In genomic region chr15:75823860-75824613, GRCh38 we compare ENCODE assay signal across 22 cellular contexts. TPM values are rescaled to one million over a fixed set of nuclear protein-coding genes. Genes with fewer than 3 reads are reported as not detected.
DNase-seq lines count a peak whose midpoint lies in the region; ATAC-seq, FAIRE-seq and TF ChIP-seq lines count a peak whose summit lies in the region.
"Had no signal": no experiment of that assay in that cellular context is flagged by ENCODE, and none has a peak within 500 bp of the region (broad histone marks: within the 10 kb centered on the region; RNA-seq: fewer than 3 reads in every experiment).

No MANE protein-coding gene starts in this region.

- H4K8ac ChIP-seq in H9 (replicated peaks; ENCODE audit: insufficient read length, low read depth, low read length) (no peak overlapping the region), neuronal stem cell (ENCODE audit: low read depth, low read length) (peak overlapping the region; percentile 29)

- H3K23ac ChIP-seq in H9 (ENCODE audit: insufficient read length, low read depth, low read length) = no peak overlapping the region
- H3K23ac ChIP-seq in neuronal stem cell (ENCODE audit: low read depth, low read length, poor library complexity) = no peak overlapping the region

- FAIRE-seq in K562 (lab: Jason Lieb, UNC) = no peak

- WGBS in H9 (ENCODE audit: extremely low coverage, insufficient read length, low lambda C conversion rate) = no CpG with 5 or more reads among the region's 7 CpGs
- 46% methylated on average over 7 of the region's 7 CpGs for WGBS in K562 (ENCODE audit: insufficient coverage, low coverage, missing lambda C conversion rate)
- no CpG with 5 or more reads among the region's 7 CpGs for WGBS in neuronal stem cell (ENCODE audit: extremely low coverage in 2 of 2, insufficient read length in 2 of 2, insufficient replicate concordance in 1 of 2), 2 donors
- WGBS in thyroid gland, 2 donors = 56 to 63% methylated on average over 7 of the region's 7 CpGs

- no peaks in the 10 kb centered on the region for H3K9me3 ChIP-seq in H9 (ENCODE audit: control insufficient read depth, low read depth, low read length)
- H3K9me3 ChIP-seq in K562 (replicated peaks; ENCODE audit: control insufficient read depth, insufficient read depth, low read depth, low read length) = no peaks in the 10 kb centered on the region
- H3K9me3 ChIP-seq in neuronal stem cell (replicated peaks in 1 of 2; ENCODE audit: control insufficient read depth in 2 of 2, insufficient read depth in 1 of 2, low read depth in 1 of 2, low read length in 2 of 2) = no peaks in the 10 kb centered on the region
- no peaks in the 10 kb centered on the region for H3K9me3 ChIP-seq in thyroid gland
- H3K9me3 ChIP-seq: heart right ventricle, left lung, prostate gland, stomach had no signal

- H2BK20ac ChIP-seq in H9 (ENCODE audit: low read depth, low read length, poor library complexity, severe bottlenecking) = no peak overlapping the region

- in situ Hi-C loops in K562 (cut with MboI) = no loop called here

- H3K27me3 ChIP-seq in H9 (ENCODE audit: insufficient read depth, low read length) (no peaks in the 10 kb centered on the region; the same call in 1 of the 2 replicates), K562 (ENCODE audit: control insufficient read depth in 2 of 2, insufficient read depth in 2 of 2, low read length in 2 of 2) (no peaks in the 10 kb centered on the region), neuronal stem cell (ENCODE audit: control insufficient read depth in 3 of 3, insufficient read depth in 3 of 3, low read depth in 1 of 3, low read length in 3 of 3) (no peaks in the 10 kb centered on the region), thyroid gland (no peaks in the 10 kb centered on the region)
- H3K27me3 ChIP-seq: left lung, stomach had no signal

- H3K27ac ChIP-seq in H9 (ENCODE audit: insufficient read length, low read depth, low read length) (no peak overlapping the region), K562 (ENCODE audit: extremely low read depth, low read depth, low read length) (no peak overlapping the region), neuronal stem cell (replicated peaks; ENCODE audit: low read length) (peak overlapping the region; percentile 42), thyroid gland (no peak overlapping the region)
- H3K27ac ChIP-seq: heart right ventricle, left lung, prostate gland, stomach had no signal

- POLR2A ChIA-PET in K562 (lab: Yijun Ruan, JAX) (interaction anchor here (1.2 to 4.3 kb wide), 2 partner anchors 14 to 18 kb away, joined by 3 to 20 read pairs; partner anchors contain the start of gene UBE2Q2), GM10248 (lab: Yijun Ruan, JAX) (no interaction called here)

- H2BK12ac ChIP-seq in H9 (ENCODE audit: insufficient read length, low read depth, low read length) (no peak overlapping the region), neuronal stem cell (ENCODE audit: low read length) (no peak overlapping the region)

- no peaks in the 10 kb centered on the region for H3K27me3 Mint-ChIP-seq in H9 (ENCODE audit: low read depth)

- TF ChIP-seq POLR2A in K562 (conservative IDR thresholded peaks at IDR 0.05) (no peak), thyroid gland (IDR thresholded peaks at IDR 0.05) (no peak)

- no peak for TF ChIP-seq EP300 in K562 (IDR thresholded peaks at IDR 0.05; ENCODE audit: low read length)

- H3K18ac ChIP-seq in H9 (ENCODE audit: insufficient read length, low read depth, low read length) (peak overlapping the region; percentile 77), neuronal stem cell (ENCODE audit: low read length) (peak overlapping the region; percentile 89)

- peak overlapping the region; percentile 26 for H3K4me2 ChIP-seq in H9 (ENCODE audit: insufficient read depth, insufficient read length, low read length)
- no peak overlapping the region for H3K4me2 ChIP-seq in K562 (ENCODE audit: insufficient read depth, low read length)
- H3K4me2 ChIP-seq in neuronal stem cell (ENCODE audit: insufficient read depth, low read length, poor library complexity, severe bottlenecking) = no peak overlapping the region

- no peaks in the 10 kb centered on the region for H3K36me3 ChIP-seq in K562 (ENCODE audit: control insufficient read depth, insufficient read depth, low read length)
- H3K36me3 ChIP-seq in neuronal stem cell (replicated peaks in 1 of 2; ENCODE audit: control insufficient read depth in 2 of 2, insufficient read depth in 2 of 2, low read length in 2 of 2) = no peaks in the 10 kb centered on the region
- no peaks in the 10 kb centered on the region for H3K36me3 ChIP-seq in thyroid gland
- H3K36me3 ChIP-seq: heart right ventricle, left lung, prostate gland, stomach had no signal

- H3K4me1 ChIP-seq in H9 (ENCODE audit: insufficient read depth, low read length) (peaks cover 11% of the 10 kb centered on the region; the same call in 1 of the 2 replicates), K562 (replicated peaks in 1 of 2; ENCODE audit: control insufficient read depth in 2 of 2, insufficient read depth in 2 of 2, low read length in 2 of 2) (peaks cover 4 to 17% of the 10 kb centered on the region in 2 experiments; a peak in 4 of 5 replicates), neuronal stem cell (ENCODE audit: control insufficient read depth in 2 of 2, insufficient read depth in 1 of 2, low read depth in 1 of 2, low read length in 2 of 2) (peaks cover 14 to 16% of the 10 kb centered on the region in 2 donors), thyroid gland (no peaks in the 10 kb centered on the region)
- H3K4me1 ChIP-seq: heart right ventricle, left lung, prostate gland, stomach had no signal

- no peak for ATAC-seq in K562
- ATAC-seq in HG03095 (IDR thresholded peaks at IDR 0.05; ENCODE audit: unreplicated experiment) = no peak
- ATAC-seq: activated CD8-positive, alpha-beta memory T cell treated with anti-CD3 and anti-CD28 coated beads, Interleukin-2, amount 10 ng/mL, durations not matched to agents 7 days and 5 days; heart right ventricle; left lung had no signal

- H2AFZ ChIP-seq in H9 (ENCODE audit: low read length) (peak overlapping the region; percentile 35), K562 (ENCODE audit: low read depth, low read length) (peak overlapping the region; percentile 71), neuronal stem cell (ENCODE audit: low read length) (peak overlapping the region; percentile 90)

- no peak for TF ChIP-seq RAD21 in K562 (CRISPR knock-in tag; conservative IDR thresholded peaks at IDR 0.05 in 1 of 2, IDR thresholded peaks at IDR 0.05 in 1 of 2)

- H3K79me2 ChIP-seq in H9 (ENCODE audit: insufficient read depth, low read length) (no peaks in the 10 kb centered on the region), K562 (ENCODE audit: control insufficient read depth, insufficient read depth, low read length) (no peaks in the 10 kb centered on the region)

- no peak overlapping the region for H2AK5ac ChIP-seq in H9 (ENCODE audit: insufficient read length, low read length)
- H2AK5ac ChIP-seq in neuronal stem cell (ENCODE audit: low read depth, low read length) = no peak overlapping the region

- H4K5ac ChIP-seq in H9 (ENCODE audit: insufficient read length, low read depth, low read length) = peak overlapping the region; percentile 31

- peaks cover 21 to 27% of the 10 kb centered on the region in 2 experiments for H3K4me1 Mint-ChIP-seq in H9

- H4K20me1 ChIP-seq in H9 (ENCODE audit: control insufficient read depth, insufficient read depth, insufficient read length) (no peaks in the 10 kb centered on the region), K562 (replicated peaks; ENCODE audit: control insufficient read depth, insufficient read depth, low read length) (no peaks in the 10 kb centered on the region)

- H2BK5ac ChIP-seq in H9 (ENCODE audit: insufficient read length, low read length) = no peak overlapping the region
- no peak overlapping the region for H2BK5ac ChIP-seq in neuronal stem cell (ENCODE audit: low read length)

- no TSS peak for BruUV-seq in K562 (replicated peaks; lab: Mats Ljungman, UMichigan)

- H3K14ac ChIP-seq in H9 (ENCODE audit: insufficient read depth, low read length) (peak overlapping the region; percentile 86; the same call in 1 of the 2 replicates), neuronal stem cell (ENCODE audit: low read length) (no peak overlapping the region)

- CTCF ChIA-PET in K562 (lab: Yijun Ruan, JAX; ENCODE audit: low intra/inter-chr PET ratio) = no interaction called here
- CTCF ChIA-PET in GM10248 (lab: Yijun Ruan, JAX) = interaction anchor here (1.0 to 5.0 kb wide), 3 partner anchors 10 to 22 kb away, joined by 3 to 26 read pairs (median 13); partner anchors contain the start of gene UBE2Q2

- H3K9ac ChIP-seq in H9 (ENCODE audit: extremely low read depth, insufficient read length, low read length) (no peak overlapping the region), K562 (ENCODE audit: insufficient read depth in 1 of 2, low read depth in 2 of 2, low read length in 2 of 2) (no peak overlapping the region), neuronal stem cell (ENCODE audit: low read depth, low read length, poor library complexity) (no peak overlapping the region)

- H2BK120ac ChIP-seq in H9 (ENCODE audit: low read depth, low read length, poor library complexity, severe bottlenecking) (no peak overlapping the region), neuronal stem cell (ENCODE audit: low read depth, low read length) (peak overlapping the region; percentile 76)

- H4K91ac ChIP-seq in H9 (ENCODE audit: insufficient read length, low read depth, low read length) = no peak overlapping the region
- H4K91ac ChIP-seq in neuronal stem cell (ENCODE audit: low read depth, low read length, poor library complexity) = peak overlapping the region; percentile 0

- peak overlapping the region; percentile 23 to 89 (median 85); a peak in 6 of 7 replicates for H3K27ac Mint-ChIP-seq in H9
- H3K27ac Mint-ChIP-seq: activated CD8-positive, alpha-beta memory T cell treated with anti-CD3 and anti-CD28 coated beads, Interleukin-2, amount 10 ng/mL, durations not matched to agents 7 days and 5 days; T-helper 2 cell treated with Interferon-gamma antibody and Interleukin-4, amounts not matched to agents 5 μg/mL and 100 μg/mL, for 36 hours had no signal

- H3K36me3 Mint-ChIP-seq in H9 (ENCODE audit: insufficient read depth in 1 of 3, low read depth in 3 of 3) = no peaks in the 10 kb centered on the region
- H3K36me3 Mint-ChIP-seq: activated CD8-positive, alpha-beta memory T cell treated with anti-CD3 and anti-CD28 coated beads, Interleukin-2, amount 10 ng/mL, durations not matched to agents 7 days and 5 days had no signal

- no peak for TF ChIP-seq CTCF in H9 (conservative IDR thresholded peaks at IDR 0.05)
- no peak for TF ChIP-seq CTCF in K562 (IDR thresholded peaks at IDR 0.05 in 2 of 3, conservative IDR thresholded peaks at IDR 0.05 in 1 of 3; ENCODE audit: insufficient read depth in 2 of 3, low read depth in 1 of 3, low read length in 3 of 3)
- TF ChIP-seq CTCF in thyroid gland (IDR thresholded peaks at IDR 0.05) = no peak
- TF ChIP-seq CTCF in GM10248 (IDR thresholded peaks at IDR 0.05; ENCODE audit: control extremely low read depth, extremely low read depth, low read depth, missing control alignments) = no peak

- H3K4me3 ChIP-seq in K562 = no peak overlapping the region
- H3K4me3 ChIP-seq in neuronal stem cell (ENCODE audit: low read length in 2 of 2) = peak overlapping the region in 1 of 2 donors; percentile 23
- no peak overlapping the region for H3K4me3 ChIP-seq in thyroid gland (replicated peaks in 1 of 3)
- H3K4me3 ChIP-seq: heart right ventricle, left lung, prostate gland, stomach had no signal

- H2BK15ac ChIP-seq in H9 (ENCODE audit: low read depth, low read length) (no peak overlapping the region), neuronal stem cell (ENCODE audit: low read length) (no peak overlapping the region)

- peak overlapping the region; percentile 1 to 41; a peak in 4 of 5 replicates for H3K4me3 Mint-ChIP-seq in H9
- H3K4me3 Mint-ChIP-seq: activated CD8-positive, alpha-beta memory T cell treated with anti-CD3 and anti-CD28 coated beads, Interleukin-2, amount 10 ng/mL, durations not matched to agents 7 days and 5 days; T-helper 2 cell treated with Interferon-gamma antibody and Interleukin-4, amounts not matched to agents 5 μg/mL and 100 μg/mL, for 36 hours had no signal

- H3K4ac ChIP-seq in H9 (ENCODE audit: low read depth, low read length) (no peak overlapping the region; the same call in 1 of the 2 replicates), neuronal stem cell (ENCODE audit: low read length) (no peak overlapping the region)

- intact Hi-C loops in K562 (cut with micrococcal nuclease) (no loop called here), thyroid gland (cut with DNase I) (no loop called here)

- peak overlapping the region; percentile 22 for H3T11ph ChIP-seq in H9 (ENCODE audit: low read length)

- no peaks in the 10 kb centered on the region for H3K9me3 Mint-ChIP-seq in H9
- H3K9me3 Mint-ChIP-seq: T-helper 2 cell treated with Interferon-gamma antibody and Interleukin-4, amounts not matched to agents 5 μg/mL and 100 μg/mL, for 36 hours had no signal

- no peaks in the 10 kb centered on the region for H3K9me1 ChIP-seq in K562 (ENCODE audit: control insufficient read depth, insufficient read depth, low read length)

- H3K79me1 ChIP-seq in H9 (ENCODE audit: insufficient read depth, low read depth, low read length, poor library complexity, severe bottlenecking) = no peaks in the 10 kb centered on the region
- H3K79me1 ChIP-seq in neuronal stem cell (ENCODE audit: low read depth, low read length) = no peaks in the 10 kb centered on the region

- no peaks in the 10 kb centered on the region for H3K23me2 ChIP-seq in H9 (ENCODE audit: insufficient read length, low read depth, low read length, poor library complexity, severe bottlenecking)

- DNase-seq in H9 (peak; percentile 86), K562 (ENCODE audit: extremely low read depth in 1 of 4, low spot score in 3 of 4) (peak in 1 of 4 experiments; percentile 20), iPS DF 19.7 (ENCODE audit: low read depth, low spot score) (peak; percentile 84), neuronal stem cell (ENCODE audit: low spot score) (peak; percentile 64), OCI-M1 (lab: John Stamatoyannopoulos, UW) (no peak), thyroid gland (no peak), GM10248 (ENCODE audit: extremely low spot score) (no peak)
- DNase-seq: activated CD4-positive, CD25-positive, alpha-beta regulatory T cell treated with anti-CD3 and anti-CD28 coated beads, Interleukin-2, amount 50 U/mL, for 72 hours; activated CD8-positive, alpha-beta memory T cell treated with anti-CD3 and anti-CD28 coated beads, Interleukin-2, amount 10 ng/mL, durations not matched to agents 7 days and 5 days; activated effector memory CD4-positive, alpha-beta T cell treated with anti-CD3 and anti-CD28 coated beads, Interleukin-2, amount 50 U/mL, for 16 hours; amniotic stem cell; erythroblast; heart right ventricle; left lung; NCI-H1436; NCI-H2227 treated with DMSO at 0.1 percent for 48 hours; SHP77 treated with DMSO at 0.1 percent for 48 hours; stimulated activated CD4-positive, alpha-beta T cell treated with anti-CD3 and anti-CD28 coated beads, Interleukin-15, amount 100 ng/mL, for 24 hours; stomach had no signal

- H3K56ac ChIP-seq in H9 (ENCODE audit: insufficient read length, low read depth, low read length) = no peak overlapping the region

RNA-seq across cellular contexts. Expression of gene UBE2Q2, which starts 19.2 kb away (rescaled TPM):
- total RNA-seq in H9 (2021) (29.6 and 31.8 TPM in 2 replicates), K562 (2014; rRNA removed) (11.6 and 12.1 TPM in 2 replicates), K562 (2014; rRNA removed; fragmentation: Illumina TruSeq; extraction: Trizol) (22.0 and 22.9 TPM in 2 replicates), K562 (2015; rRNA removed; fragmentation: Illumina TruSeq; extraction: Trizol) (20.2 and 24.0 TPM in 2 replicates), K562 (2021) (15.2 and 16.2 TPM in 2 replicates), thyroid gland (10 to 100 TPM; 35.8 to 52.3 (median 44.9) TPM)
- total RNA-seq in K562 (2011; cell fraction: chromatin; rRNA removed; ENCODE audit: low replicate concordance) = 25.9 and 57.4 TPM in 2 replicates
- 17.8 and 19.2 TPM in 2 replicates for total RNA-seq in K562 (2011; cell fraction: nucleolus; rRNA removed)
- total RNA-seq in K562 (2011; cell fraction: nucleoplasm; rRNA removed) = 40.3 and 64.1 TPM in 2 replicates
- polyA plus RNA-seq in K562 (2011; rRNA removed) (15.4 and 19.2 TPM in 2 replicates), K562 (2014; fragmentation: Illumina TruSeq; extraction: Trizol) (13.4 and 16.9 TPM in 2 replicates), K562 (2014; fragmentation: Nextera tagmentation; extraction: Ambion mirVana) (1 to 10 TPM; 6.2 to 7.1 TPM), K562 (2014; rRNA removed) (13.0 and 13.5 TPM in 2 replicates)
- polyA plus RNA-seq in K562 (2011; cell fraction: cytosol; rRNA removed) = 5.5 and 7.4 TPM in 2 replicates
- polyA plus RNA-seq in K562 (2011; cell fraction: nucleus; rRNA removed) = 19.2 and 26.7 TPM in 2 replicates
- polyA plus RNA-seq in K562 (2012) = 13.1 and 13.6 TPM in 2 replicates
- polyA minus RNA-seq in K562 (2011; rRNA and poly(A)+ RNA removed) = 16.7 and 18.0 TPM in 2 replicates
- polyA minus RNA-seq in K562 (2011; cell fraction: cytosol; rRNA and poly(A)+ RNA removed) = 6.3 and 6.8 TPM in 2 replicates
- 25.3 and 28.0 TPM in 2 replicates for polyA minus RNA-seq in K562 (2011; cell fraction: nucleus; rRNA and poly(A)+ RNA removed)
- 10.6 TPM for polyA plus RNA-seq in neuronal stem cell (2013, experiment 1 of 2)
- 11.0 TPM for polyA plus RNA-seq in neuronal stem cell (2013, experiment 2 of 2)

Comparison
In these comparisons a context has a peak if more than half of its experiments do, and no peak if none do; other contexts are left out.
1. DNase-seq: peak in H9 (single experiment), iPS DF 19.7 (single experiment) and neuronal stem cell (single experiment); none in OCI-M1 (single experiment), thyroid gland (0 of 2) and GM10248 (single experiment).
2. H2AFZ ChIP-seq: peak in every context shown above with its lines; median percentile 90 in neuronal stem cell; 71 in K562; 35 in H9.